Comparison of ENCODE assay signal across 22 cellular contexts in genomic region chr11:128338806-128339205, GRCh38.
A peak's percentile ranks its signal among the peaks of the same experiment; 100 is the strongest.
DNase-seq lines count a peak whose midpoint lies in the region; ATAC-seq, FAIRE-seq and TF ChIP-seq lines count a peak whose summit lies in the region.
"Had no signal": no experiment of that assay in that cellular context is flagged by ENCODE, and none has a peak within 500 bp of the region (broad histone marks: within the 10 kb centered on the region; RNA-seq: fewer than 3 reads in every experiment).

No MANE protein-coding gene starts in this region.

- H3K4me3 ChIP-seq in trophoblast cell (ENCODE audit: low read depth, low read length) = no peak overlapping the region
- H3K4me3 ChIP-seq: SJCRH30 had no signal

- peak overlapping the region; percentile 38 for H3K27ac Mint-ChIP-seq in T-helper 2 cell treated with Interferon-gamma antibody and Interleukin-4, amounts not matched to agents 5 μg/mL and 100 μg/mL, for 36 hours
- peak overlapping the region; percentile 43 for H3K27ac Mint-ChIP-seq in activated naive CD8-positive, alpha-beta T cell treated with anti-CD3 and anti-CD28 coated beads for 36 hours

- no peak overlapping the region for H3K14ac ChIP-seq in trophoblast cell (ENCODE audit: low read length)

- H3K4me3 Mint-ChIP-seq in T-helper 2 cell treated with Interferon-gamma antibody and Interleukin-4, amounts not matched to agents 5 μg/mL and 100 μg/mL, for 36 hours = no peak overlapping the region
- no peak overlapping the region for H3K4me3 Mint-ChIP-seq in activated naive CD8-positive, alpha-beta T cell treated with anti-CD3 and anti-CD28 coated beads for 36 hours

- H3K23ac ChIP-seq in trophoblast cell (ENCODE audit: low read length) = no peak overlapping the region

- H4K12ac ChIP-seq in trophoblast cell (ENCODE audit: low read depth, low read length) = no peak overlapping the region

- H3K27me3 ChIP-seq in trophoblast cell (ENCODE audit: insufficient read depth, low read length) = no peaks in the 10 kb centered on the region
- H3K27me3 ChIP-seq: BE2C, SJCRH30 had no signal

- H3K36me3 Mint-ChIP-seq in T-helper 2 cell treated with Interferon-gamma antibody and Interleukin-4, amounts not matched to agents 5 μg/mL and 100 μg/mL, for 36 hours (ENCODE audit: low read depth) = peaks cover 1% of the 10 kb centered on the region
- peaks cover 5% of the 10 kb centered on the region for H3K36me3 Mint-ChIP-seq in activated naive CD8-positive, alpha-beta T cell treated with anti-CD3 and anti-CD28 coated beads for 36 hours

- H3K4me1 Mint-ChIP-seq in T-helper 2 cell treated with Interferon-gamma antibody and Interleukin-4, amounts not matched to agents 5 μg/mL and 100 μg/mL, for 36 hours (ENCODE audit: low read depth) = peaks cover 76% of the 10 kb centered on the region
- H3K4me1 Mint-ChIP-seq in activated naive CD8-positive, alpha-beta T cell treated with anti-CD3 and anti-CD28 coated beads for 36 hours = peaks cover 57% of the 10 kb centered on the region

- ATAC-seq in GM18873 (IDR thresholded peaks at IDR 0.05; ENCODE audit: low FRiP score, unreplicated experiment) (no peak), GM19397 (IDR thresholded peaks at IDR 0.05; ENCODE audit: unreplicated experiment) (no peak)
- ATAC-seq: PC-3 had no signal

- H3K27me3 Mint-ChIP-seq in T-helper 2 cell treated with Interferon-gamma antibody and Interleukin-4, amounts not matched to agents 5 μg/mL and 100 μg/mL, for 36 hours (ENCODE audit: low read depth) = no peaks in the 10 kb centered on the region
- no peaks in the 10 kb centered on the region for H3K27me3 Mint-ChIP-seq in activated naive CD8-positive, alpha-beta T cell treated with anti-CD3 and anti-CD28 coated beads for 36 hours

- H3K4me2 ChIP-seq in trophoblast cell (ENCODE audit: low read length) = no peak overlapping the region

- H3K9me3 Mint-ChIP-seq in T-helper 2 cell treated with Interferon-gamma antibody and Interleukin-4, amounts not matched to agents 5 μg/mL and 100 μg/mL, for 36 hours = no peaks in the 10 kb centered on the region
- no peaks in the 10 kb centered on the region for H3K9me3 Mint-ChIP-seq in activated naive CD8-positive, alpha-beta T cell treated with anti-CD3 and anti-CD28 coated beads for 36 hours

- no peaks in the 10 kb centered on the region for H3K36me3 ChIP-seq in trophoblast cell (ENCODE audit: control insufficient read depth in 1 of 2, insufficient read depth in 2 of 2, low read length in 2 of 2)
- H3K36me3 ChIP-seq: BE2C, SJCRH30 had no signal

- DNase-seq in T-helper 2 cell treated with Interferon-gamma antibody and Interleukin-4, amounts not matched to agents 5 μg/mL and 100 μg/mL, for 36 hours (ENCODE audit: low spot score) = no peak
- DNase-seq in T-helper 2 cell (no peak), GM12892 (ENCODE audit: insufficient read length) (no peak), trophoblast cell (no peak), NCI-H1092 treated with DMSO at 0.1 percent for 48 hours (lab: John Stamatoyannopoulos, UW) (no peak)
- no peak for DNase-seq in activated naive CD8-positive, alpha-beta T cell treated with anti-CD3 and anti-CD28 coated beads for 36 hours
- DNase-seq: BE2C, DMS79 treated with DMSO at 0.1 percent for 48 hours, KBM-7, NCI-H1436, NCI-H2029, NCI-H2171 treated with DMSO at 0.1 percent for 48 hours, NCI-H748 treated with DMSO at 0.1 percent for 48 hours, PC-3, SJCRH30 had no signal

- H2BK120ac ChIP-seq in trophoblast cell (ENCODE audit: insufficient read depth, low read length, poor library complexity) = no peak overlapping the region

- peak; percentile 17 for FAIRE-seq in GM12892 (lab: Jason Lieb, UNC)
- FAIRE-seq: G401.6, GM18507, H1 had no signal

- no peaks in the 10 kb centered on the region for H3K9me3 ChIP-seq in trophoblast cell (ENCODE audit: insufficient read depth, low read depth, low read length)
- H3K9me3 ChIP-seq: BE2C, SJCRH30 had no signal

- H3K9ac ChIP-seq in trophoblast cell (ENCODE audit: low read length) = no peak overlapping the region

- H2AFZ ChIP-seq in trophoblast cell (ENCODE audit: insufficient read depth, low read length, poor library complexity) = no peak overlapping the region

- no peak overlapping the region for H2BK5ac ChIP-seq in trophoblast cell (ENCODE audit: low read depth, low read length, poor library complexity)

- peaks cover 27% of the 10 kb centered on the region for H3K79me1 ChIP-seq in trophoblast cell (ENCODE audit: low read length)

- H4K8ac ChIP-seq in trophoblast cell (ENCODE audit: low read depth, low read length) = no peak overlapping the region

- no peak overlapping the region for H3K4ac ChIP-seq in trophoblast cell (ENCODE audit: low read depth, low read length)

- no peak overlapping the region for H3K27ac ChIP-seq in trophoblast cell (ENCODE audit: low read depth, low read length)
- H3K27ac ChIP-seq: 22Rv1, RWPE1, SJCRH30 had no signal

- peaks cover 3% of the 10 kb centered on the region for H3K79me2 ChIP-seq in trophoblast cell (ENCODE audit: control insufficient read depth, insufficient read depth, low read length, poor library complexity)

- WGBS in trophoblast cell (ENCODE audit: extremely low coverage, insufficient coverage, insufficient read length) = no CpG with 5 or more reads among the region's 3 CpGs

- H2BK12ac ChIP-seq in trophoblast cell (ENCODE audit: low read length) = no peak overlapping the region

- H3K4me1 ChIP-seq in trophoblast cell (ENCODE audit: control insufficient read depth in 1 of 2, insufficient read depth in 2 of 2, low read length in 2 of 2) = peaks cover 18 to 19% of the 10 kb centered on the region in 2 experiments

- no peak overlapping the region for H3K18ac ChIP-seq in trophoblast cell (ENCODE audit: low read length)

- no peak overlapping the region for H2AK5ac ChIP-seq in trophoblast cell (ENCODE audit: low read length)

- no peak for TF ChIP-seq POLR2A in GM12892 (IDR thresholded peaks at IDR 0.05; ENCODE audit: low read depth, low read length)

- H4K91ac ChIP-seq in trophoblast cell (ENCODE audit: low read depth, low read length) = peak overlapping the region; percentile 3
